Comparison of ENCODE assay signal across 9 cellular contexts in the genomic region with DNA sequence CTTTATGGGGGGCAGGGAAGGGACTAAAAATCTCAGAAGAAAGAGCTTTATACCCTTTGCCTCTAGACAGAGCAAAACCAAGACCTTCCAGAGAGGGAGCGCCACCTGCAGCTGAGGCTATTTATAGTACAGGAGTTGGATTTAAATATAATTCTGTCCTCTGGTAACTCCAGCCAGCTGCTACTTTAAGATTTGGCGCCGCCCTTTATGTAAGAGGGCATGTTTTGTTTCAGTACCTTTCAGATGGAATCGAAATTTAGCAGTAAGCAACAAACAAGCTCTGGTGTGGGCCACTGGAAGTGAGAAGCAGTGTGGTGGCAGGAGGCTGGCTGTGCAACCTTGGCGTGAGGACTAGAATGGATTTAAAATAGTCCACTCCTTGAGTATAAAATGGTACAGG. TPM values are rescaled to one million over a fixed set of nuclear protein-coding genes. Genes with fewer than 3 reads are reported as not detected.
DNase-seq lines count a peak whose midpoint lies in the region; ATAC-seq and TF ChIP-seq lines count a peak whose summit lies in the region.
"Had no signal": no experiment of that assay in that cellular context is flagged by ENCODE, and none has a peak within 500 bp of the region (broad histone marks: within the 10 kb centered on the region; RNA-seq: fewer than 3 reads in every experiment).

No MANE protein-coding gene starts in this region.

- 64 to 67% methylated on average over 4 to 5 of the region's 5 CpGs for WGBS in endodermal cell (ENCODE audit: insufficient coverage in 1 of 2, insufficient read length in 1 of 2), 2 experiments

- H3K27ac ChIP-seq in endodermal cell (ENCODE audit: low read depth, low read length) (no peak overlapping the region), parathyroid adenoma (no peak overlapping the region)

- H2AFZ ChIP-seq in parathyroid adenoma = peak overlapping the region; percentile 43

- DNase-seq in AG09319 (ENCODE audit: extremely low read depth, low read depth) (no peak), HAP-1 (ENCODE audit: low spot score in 2 of 2) (peak; percentile 70 to 74), RPMI7951 (ENCODE audit: low read depth) (peak; percentile 40), endodermal cell (peak; percentile 90), NCI-H2081 (lab: John Stamatoyannopoulos, UW) (no peak)
- no peak for DNase-seq in natural killer cell treated with Interleukin-12 subunit alpha and Interleukin-12 subunit beta and Interleukin-15 and Interleukin-18, amount 100 ng/mL, for 72 hours (ENCODE audit: low spot score)

- H3K9ac ChIP-seq in endodermal cell (ENCODE audit: extremely low read depth, low read length, poor library complexity, severe bottlenecking) (no peak overlapping the region), parathyroid adenoma (no peak overlapping the region)

- H3K9me3 ChIP-seq in HAP-1 (no peaks in the 10 kb centered on the region), endodermal cell (ENCODE audit: control insufficient read depth, low read length) (no peaks in the 10 kb centered on the region), parathyroid adenoma (ENCODE audit: control insufficient read depth, low read length) (no peaks in the 10 kb centered on the region)

- no peaks in the 10 kb centered on the region for H3K36me3 ChIP-seq in HAP-1 (replicated peaks)
- H3K36me3 ChIP-seq in endodermal cell (ENCODE audit: control insufficient read depth, insufficient read depth, low read length) = no peaks in the 10 kb centered on the region
- H3K36me3 ChIP-seq in parathyroid adenoma (ENCODE audit: control insufficient read depth, insufficient read depth, low read length) = no peaks in the 10 kb centered on the region

- H3K36me3 Mint-ChIP-seq in endodermal cell (ENCODE audit: low read depth) = no peaks in the 10 kb centered on the region
- H3K36me3 Mint-ChIP-seq in natural killer cell treated with Interleukin-12 subunit alpha and Interleukin-12 subunit beta and Interleukin-15 and Interleukin-18, amount 100 ng/mL, for 72 hours = no peaks in the 10 kb centered on the region
- H3K36me3 Mint-ChIP-seq: activated naive CD8-positive, alpha-beta T cell had no signal

- in situ Hi-C loops in HAP-1 (cut with MboI; ENCODE audit: low sequenced_read_pairs) = no loop called here

- H3K4me1 Mint-ChIP-seq in endodermal cell = peaks cover 4% of the 10 kb centered on the region
- peaks cover 5 to 7% of the 10 kb centered on the region in 2 donors for H3K4me1 Mint-ChIP-seq in natural killer cell treated with Interleukin-12 subunit alpha and Interleukin-12 subunit beta and Interleukin-15 and Interleukin-18, amount 100 ng/mL, for 72 hours (ENCODE audit: low read depth in 2 of 2)

- no peaks in the 10 kb centered on the region for H3K27me3 ChIP-seq in HAP-1 (ENCODE audit: low read depth)
- peaks cover 33% of the 10 kb centered on the region for H3K27me3 ChIP-seq in endodermal cell (ENCODE audit: control insufficient read depth, insufficient read depth, low read length, poor library complexity, severe bottlenecking)
- peaks cover under 1% of the 10 kb centered on the region for H3K27me3 ChIP-seq in parathyroid adenoma (ENCODE audit: control insufficient read depth, insufficient read depth, low read length)

- H3K27me3 Mint-ChIP-seq in endodermal cell (ENCODE audit: insufficient read depth) = peaks cover 36% of the 10 kb centered on the region
- H3K27me3 Mint-ChIP-seq in natural killer cell treated with Interleukin-12 subunit alpha and Interleukin-12 subunit beta and Interleukin-15 and Interleukin-18, amount 100 ng/mL, for 72 hours = peaks cover 20 to 33% of the 10 kb centered on the region in 2 donors

- H3K4me1 ChIP-seq in HAP-1 (no peaks in the 10 kb centered on the region), endodermal cell (ENCODE audit: control insufficient read depth, insufficient read depth, low read length) (no peaks in the 10 kb centered on the region), parathyroid adenoma (peaks cover 4% of the 10 kb centered on the region)

- no peak overlapping the region for H3K4me3 Mint-ChIP-seq in endodermal cell
- H3K4me3 Mint-ChIP-seq in natural killer cell treated with Interleukin-12 subunit alpha and Interleukin-12 subunit beta and Interleukin-15 and Interleukin-18, amount 100 ng/mL, for 72 hours = no peak overlapping the region
- H3K4me3 Mint-ChIP-seq: activated naive CD8-positive, alpha-beta T cell had no signal

- H3K9me3 Mint-ChIP-seq in endodermal cell = no peaks in the 10 kb centered on the region
- no peaks in the 10 kb centered on the region for H3K9me3 Mint-ChIP-seq in natural killer cell treated with Interleukin-12 subunit alpha and Interleukin-12 subunit beta and Interleukin-15 and Interleukin-18, amount 100 ng/mL, for 72 hours

- no peak overlapping the region for H3K27ac Mint-ChIP-seq in endodermal cell
- H3K27ac Mint-ChIP-seq in natural killer cell treated with Interleukin-12 subunit alpha and Interleukin-12 subunit beta and Interleukin-15 and Interleukin-18, amount 100 ng/mL, for 72 hours = no peak overlapping the region
- H3K27ac Mint-ChIP-seq: activated naive CD8-positive, alpha-beta T cell had no signal

- H3K4me2 ChIP-seq in parathyroid adenoma (ENCODE audit: low read length) = peak overlapping the region; percentile 40

- H3K79me2 ChIP-seq in parathyroid adenoma = no peaks in the 10 kb centered on the region

- no peak for ATAC-seq in HG03045 (IDR thresholded peaks at IDR 0.05; ENCODE audit: unreplicated experiment)
- ATAC-seq in natural killer cell treated with Interleukin-12 subunit alpha and Interleukin-12 subunit beta and Interleukin-15 and Interleukin-18, amount 100 ng/mL, for 72 hours = no peak

- H3K4me3 ChIP-seq in HAP-1 (no peak overlapping the region), endodermal cell (ENCODE audit: low read length) (no peak overlapping the region), parathyroid adenoma (ENCODE audit: low read depth, low read length) (peak overlapping the region; percentile 23)

- TF ChIP-seq CTCF in AG09319 (IDR thresholded peaks at IDR 0.05; ENCODE audit: low read depth, low read length) (peak; percentile 33), endodermal cell (conservative IDR thresholded peaks at IDR 0.05) (peak; percentile 73), parathyroid adenoma (IDR thresholded peaks at IDR 0.05) (peak; percentile 52)

RNA-seq across cellular contexts. Expression of a gene that starts 5.2 kb away (rescaled TPM):
- total RNA-seq in RPMI7951 (2014; rRNA removed; shearing (Covaris generic)) = not detected in 2 replicates
- total RNA-seq in endodermal cell = 1 to 10 TPM; 1.2 to 1.6 TPM
- polyA plus RNA-seq in endodermal cell (2013, experiment 1 of 2) = 0.14 TPM
- polyA plus RNA-seq in endodermal cell (2013, experiment 2 of 2) = 0.37 TPM
- total RNA-seq in natural killer cell treated with Interleukin-12 subunit alpha and Interleukin-12 subunit beta and Interleukin-15 and Interleukin-18, amount 100 ng/mL, for 72 hours = not detected

RNA-seq across cellular contexts. Expression of a gene that starts 41.7 kb away (rescaled TPM):
- total RNA-seq in RPMI7951 (2014; rRNA removed; shearing (Covaris generic)) = not detected in 2 replicates
- total RNA-seq in endodermal cell = not detected
- not detected for polyA plus RNA-seq in endodermal cell (2013, experiment 1 of 2)
- not detected for polyA plus RNA-seq in endodermal cell (2013, experiment 2 of 2)
- not detected for total RNA-seq in natural killer cell treated with Interleukin-12 subunit alpha and Interleukin-12 subunit beta and Interleukin-15 and Interleukin-18, amount 100 ng/mL, for 72 hours

Comparison
In these comparisons a context has a peak if more than half of its experiments do, and no peak if none do; other contexts are left out.
1. DNase-seq: peak in HAP-1 (2 of 2), RPMI7951 (single experiment) and endodermal cell (single experiment); none in AG09319 (single experiment), natural killer cell treated with Interleukin-12 subunit alpha and Interleukin-12 subunit beta and Interleukin-15 and Interleukin-18, amount 100 ng/mL, for 72 hours (single experiment) and NCI-H2081 (0 of 2).
2. Peak in every context shown above with its lines, with median percentiles within 50 percentile points of each other: CTCF ChIP-seq.